In genomic region chr9:122143296-122143695, GRCh38 we compare ENCODE assay signal across 20 cellular contexts. TPM values are rescaled to one million over a fixed set of nuclear protein-coding genes. Genes with fewer than 3 reads are reported as not detected.
DNase-seq lines count a peak whose midpoint lies in the region; ATAC-seq and TF ChIP-seq lines count a peak whose summit lies in the region.
"Had no signal": no experiment of that assay in that cellular context is flagged by ENCODE, and none has a peak within 500 bp of the region (broad histone marks: within the 10 kb centered on the region; RNA-seq: fewer than 3 reads in every experiment).

No MANE protein-coding gene starts in this region.

- DNase-seq in left ventricle myocardium inferior (no peak), Right ventricle myocardium inferior (ENCODE audit: missing footprints) (no peak), endothelial cell (ENCODE audit: low spot score) (no peak), stomach (no peak), CD14-positive monocyte (ENCODE audit: low spot score) (no peak), esophagus muscularis mucosa (ENCODE audit: extremely low spot score) (no peak)
- DNase-seq: Calu3; CD8-positive, alpha-beta T cell; DMS79 treated with DMSO at 0.1 percent for 48 hours; GF-D8; GOT3; H7; HFFc6 had no signal

- no peak overlapping the region for H3K4me3 ChIP-seq in left ventricle myocardium inferior
- no peak overlapping the region for H3K4me3 ChIP-seq in KMS-11 (IDR thresholded peaks at IDR 0.05; ENCODE audit: insufficient read depth, low read depth, low read length)
- no peak overlapping the region for H3K4me3 ChIP-seq in stomach
- no peak overlapping the region for H3K4me3 ChIP-seq in esophagus muscularis mucosa
- H3K4me3 ChIP-seq: A549, BLaER1 had no signal

- intact Hi-C loops in left ventricle myocardium inferior (cut with micrococcal nuclease) (no loop called here), Right ventricle myocardium inferior (cut with DNase I) (no loop called here), stomach (cut with DNase I; ENCODE audit: low total_unique reads) (no loop called here), CD14-positive monocyte (cut with micrococcal nuclease) (no loop called here), esophagus muscularis mucosa (cut with DNase I) (no loop called here)

- H3K9me3 Mint-ChIP-seq in endothelial cell (ENCODE audit: unreplicated experiment) (no peaks in the 10 kb centered on the region), CD14-positive monocyte (peaks cover 0 to 1% (median 0%) of the 10 kb centered on the region in 7 donors)
- H3K9me3 Mint-ChIP-seq: CD8-positive, alpha-beta T cell; HFFc6 had no signal

- H3K27me3 ChIP-seq in left ventricle myocardium inferior (ENCODE audit: low read depth) = no peaks in the 10 kb centered on the region
- H3K27me3 ChIP-seq in KMS-11 (ENCODE audit: insufficient read depth, low read depth) = no peaks in the 10 kb centered on the region
- H3K27me3 ChIP-seq in stomach = no peaks in the 10 kb centered on the region
- no peaks in the 10 kb centered on the region for H3K27me3 ChIP-seq in esophagus muscularis mucosa
- H3K27me3 ChIP-seq: BLaER1 had no signal

- no peak for ATAC-seq in Right ventricle myocardium inferior
- ATAC-seq: A549; CD8-positive, alpha-beta T cell; HCT116 had no signal

- peak overlapping the region; percentile 61; the same call in 1 of the 2 replicates for H3K4me2 ChIP-seq in KMS-11
- H3K4me2 ChIP-seq: A549, BLaER1 had no signal

- H3K36me3 Mint-ChIP-seq in endothelial cell (ENCODE audit: low read depth, unreplicated experiment) = peaks cover 18% of the 10 kb centered on the region
- peaks cover 49 to 64% of the 10 kb centered on the region in 2 donors for H3K36me3 Mint-ChIP-seq in CD14-positive monocyte

- H3K9me3 ChIP-seq in left ventricle myocardium inferior (replicated peaks) = no peaks in the 10 kb centered on the region
- H3K9me3 ChIP-seq in stomach = no peaks in the 10 kb centered on the region
- H3K9me3 ChIP-seq in esophagus muscularis mucosa = no peaks in the 10 kb centered on the region
- H3K9me3 ChIP-seq: A549, BLaER1 had no signal

- H2AFZ ChIP-seq in KMS-11 (ENCODE audit: low read depth) = no peak overlapping the region

- peaks cover 6% of the 10 kb centered on the region; the same call in 1 of the 2 replicates for H3K79me2 ChIP-seq in KMS-11 (ENCODE audit: insufficient read depth, low read depth)

- H3K4me3 Mint-ChIP-seq in endothelial cell (ENCODE audit: unreplicated experiment) (peak overlapping the region; percentile 22), CD14-positive monocyte (no peak overlapping the region)
- H3K4me3 Mint-ChIP-seq: CD8-positive, alpha-beta T cell; HFFc6 had no signal

- WGBS in stomach, 5 donors = 39 to 85% (median 43%) methylated on average over 1 of the region's 1 CpG
- WGBS in esophagus muscularis mucosa = 75% methylated on average over 1 of the region's 1 CpG

- H3K27ac ChIP-seq in left ventricle myocardium inferior (replicated peaks) (peak overlapping the region; percentile 69), KMS-11 (peak overlapping the region; percentile 70), stomach (peak overlapping the region in 3 of 5 donors; percentile 9 to 43 (median 30)), esophagus muscularis mucosa (replicated peaks in 1 of 4) (no peak overlapping the region)
- H3K27ac ChIP-seq: 22Rv1, A549, BLaER1, HL-60 had no signal

- peaks cover 62% of the 10 kb centered on the region for H3K36me3 ChIP-seq in left ventricle myocardium inferior
- no peaks in the 10 kb centered on the region for H3K36me3 ChIP-seq in KMS-11 (ENCODE audit: insufficient read depth)
- H3K36me3 ChIP-seq in stomach = peaks cover 39 to 67% (median 63%) of the 10 kb centered on the region in 4 donors
- H3K36me3 ChIP-seq in esophagus muscularis mucosa = peaks cover 25 to 66% (median 55%) of the 10 kb centered on the region in 4 donors

- no peak for TF ChIP-seq POLR2A in stomach (IDR thresholded peaks at IDR 0.05)
- no peak for TF ChIP-seq POLR2A in esophagus muscularis mucosa (IDR thresholded peaks at IDR 0.05; ENCODE audit: low read depth)

- TF ChIP-seq CTCF in left ventricle myocardium inferior (IDR thresholded peaks at IDR 0.05; ENCODE audit: borderline replicate concordance) = no peak
- no peak for TF ChIP-seq CTCF in KMS-11 (conservative IDR thresholded peaks at IDR 0.05; ENCODE audit: low read depth, low read length)
- TF ChIP-seq CTCF in endothelial cell (IDR thresholded peaks at IDR 0.05; ENCODE audit: unreplicated experiment) = no peak
- no peak for TF ChIP-seq CTCF in stomach (IDR thresholded peaks at IDR 0.05)
- no peak for TF ChIP-seq CTCF in CD14-positive monocyte (IDR thresholded peaks at IDR 0.05)
- TF ChIP-seq CTCF in esophagus muscularis mucosa (IDR thresholded peaks at IDR 0.05) = no peak

- TF ChIP-seq EP300 in stomach (IDR thresholded peaks at IDR 0.05) = no peak
- TF ChIP-seq EP300 in esophagus muscularis mucosa (IDR thresholded peaks at IDR 0.05) = no peak

- peaks cover 76% of the 10 kb centered on the region for H3K4me1 ChIP-seq in left ventricle myocardium inferior
- H3K4me1 ChIP-seq in KMS-11 (ENCODE audit: low read depth, poor library complexity, severe bottlenecking) = peaks cover 38% of the 10 kb centered on the region
- peaks cover 4 to 39% (median 25%) of the 10 kb centered on the region in 4 donors for H3K4me1 ChIP-seq in stomach
- peaks cover 0 to 22% (median 7%) of the 10 kb centered on the region in 4 donors for H3K4me1 ChIP-seq in esophagus muscularis mucosa
- H3K4me1 ChIP-seq: A549, BLaER1 had no signal

- H3K4me1 Mint-ChIP-seq in endothelial cell (ENCODE audit: unreplicated experiment) (peaks cover 40% of the 10 kb centered on the region), CD14-positive monocyte (peaks cover 3% of the 10 kb centered on the region)

- no peaks in the 10 kb centered on the region for H4K20me1 ChIP-seq in KMS-11 (ENCODE audit: insufficient read depth)

- peaks cover 3% of the 10 kb centered on the region for H3K27me3 Mint-ChIP-seq in endothelial cell (ENCODE audit: unreplicated experiment)
- H3K27me3 Mint-ChIP-seq in CD14-positive monocyte (ENCODE audit: low read depth in 3 of 3) = no peaks in the 10 kb centered on the region

- H3K9ac ChIP-seq in KMS-11 = no peak overlapping the region
- H3K9ac ChIP-seq: BLaER1 had no signal

- H3K27ac Mint-ChIP-seq in endothelial cell (ENCODE audit: unreplicated experiment) (no peak overlapping the region), CD14-positive monocyte (peak overlapping the region in 2 of 7 donors; percentile 34 to 64)
- H3K27ac Mint-ChIP-seq: CD8-positive, alpha-beta T cell; HFFc6 had no signal

RNA-seq across cellular contexts. Expression of gene NDUFA8, which starts 16.3 kb away (rescaled TPM):
- total RNA-seq in left ventricle myocardium inferior = 311 TPM
- 297 TPM for total RNA-seq in Right ventricle myocardium inferior
- 45.2 TPM for total RNA-seq in endothelial cell (ENCODE audit: unreplicated experiment)
- 10 to 100 TPM; 10.5 to 75.5 (median 30.1) TPM for total RNA-seq in stomach
- 100 to 1,000 TPM in 2 of 3 donors, 10 to 100 TPM in 1; 84.6 to 130 (median 112) TPM for polyA plus RNA-seq in stomach
- polyA plus RNA-seq in CD14-positive monocyte = 10 to 100 TPM; 63.5 to 71.2 TPM
- 10 to 100 TPM; 55.7 to 83.3 (median 76.1) TPM for total RNA-seq in esophagus muscularis mucosa

RNA-seq across cellular contexts. Expression of gene MORN5, which starts 16.4 kb away (rescaled TPM):
- total RNA-seq in left ventricle myocardium inferior (not detected), Right ventricle myocardium inferior (not detected), endothelial cell (ENCODE audit: unreplicated experiment) (0.64 TPM), stomach (10 to 100 TPM in 2 of 5 donors, not detected in 3; 13.6 to 80.4 TPM), esophagus muscularis mucosa (1 to 10 TPM in 2 of 4 donors, not detected in 2; 3.9 to 5.8 TPM)
- polyA plus RNA-seq in stomach (1 to 10 TPM in 1 of 3 donors, not detected in 2; 3.3 TPM), CD14-positive monocyte (not detected)
- total RNA-seq: Calu3; CD8-positive, alpha-beta T cell; H7; HFFc6 had no signal
- polyA plus RNA-seq: A549, AG04450 had no signal

RNA-seq across cellular contexts. Expression of gene TTLL11, which starts 50.2 kb away (rescaled TPM):
- total RNA-seq in left ventricle myocardium inferior = 7.3 TPM
- 5.0 TPM for total RNA-seq in Right ventricle myocardium inferior
- total RNA-seq in endothelial cell (ENCODE audit: unreplicated experiment) = 4.0 TPM
- 10 to 100 TPM in 3 of 5 donors, 1 to 10 TPM in 2; 4.2 to 18.2 (median 10.4) TPM for total RNA-seq in stomach
- polyA plus RNA-seq in stomach = 10 to 100 TPM in 1 of 3 donors, 1 to 10 TPM in 2; 3.6 to 11.0 (median 8.3) TPM
- polyA plus RNA-seq in CD14-positive monocyte = 1 to 10 TPM; 2.9 to 3.1 TPM
- 10 to 100 TPM; 20.5 to 41.3 (median 27.6) TPM for total RNA-seq in esophagus muscularis mucosa

Comparison
In these comparisons a context has a peak if more than half of its experiments do, and no peak if none do; other contexts are left out.
1. H3K27ac ChIP-seq: peak in left ventricle myocardium inferior (single experiment), KMS-11 (single experiment) and stomach (3 of 5); none in esophagus muscularis mucosa (0 of 4).